ENCODE assay signal across 1 cellular context in the genomic region with DNA sequence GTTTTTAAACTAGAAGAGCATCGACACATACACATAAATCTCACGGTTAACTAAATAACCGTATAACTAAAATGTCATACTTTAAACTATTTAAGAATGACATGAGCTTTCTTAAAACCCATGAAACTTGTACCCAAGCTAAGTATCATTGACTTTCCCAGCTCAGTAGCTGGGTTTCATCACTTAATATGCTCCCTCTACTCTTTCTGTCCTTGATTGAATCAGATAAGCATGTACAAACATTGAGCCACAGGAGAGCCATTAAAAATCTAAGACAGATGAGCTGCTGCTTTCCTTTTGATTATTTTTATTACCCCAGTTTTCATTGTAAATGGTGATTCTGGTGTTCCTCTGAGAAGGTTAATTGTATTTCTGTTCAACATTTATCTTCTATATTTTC.
TF ChIP-seq lines count a peak whose summit lies in the region.

No MANE protein-coding gene starts in this region.

TF ChIP-seq in HEK293, 187 proteins besides CTCF, POLR2A, EP300 and RAD21 (continued from another document and continues in another):
- TF ChIP-seq ZNF658 (tag by site-specific recombination; IDR thresholded peaks at IDR 0.05) (no peak), ZNF626 (tag by site-specific recombination; IDR thresholded peaks at IDR 0.05) (no peak), ZNF600 (tag by site-specific recombination; IDR thresholded peaks at IDR 0.05) (no peak), ZFP41 (tag by site-specific recombination; IDR thresholded peaks at IDR 0.05; ENCODE audit: borderline replicate concordance) (no peak), MYNN (tag by site-specific recombination; IDR thresholded peaks at IDR 0.05; ENCODE audit: borderline replicate concordance) (no peak), ZNF837 (tag by site-specific recombination; IDR thresholded peaks at IDR 0.05) (no peak), ZBTB26 (tag by site-specific recombination; optimal IDR thresholded peaks at IDR 0.05) (no peak), OSR2 (tag by site-specific recombination; IDR thresholded peaks at IDR 0.05) (peak; percentile 99), ZIC2 (tag by site-specific recombination; IDR thresholded peaks at IDR 0.05) (peak; percentile 74), RBAK (tag by site-specific recombination; IDR thresholded peaks at IDR 0.05) (no peak), ZNF426 (tag by site-specific recombination; IDR thresholded peaks at IDR 0.05) (no peak), ZNF623 (tag by site-specific recombination; IDR thresholded peaks at IDR 0.05) (no peak), SCRT1 (tag by site-specific recombination; IDR thresholded peaks at IDR 0.05; ENCODE audit: borderline replicate concordance) (peak; percentile 85; the same call in 1 of the 2 replicates), ZNF692 (tag by site-specific recombination; IDR thresholded peaks at IDR 0.05) (no peak), ZFP3 (tag by site-specific recombination; IDR thresholded peaks at IDR 0.05; ENCODE audit: low read depth) (no peak), ZNF138 (tag by site-specific recombination; IDR thresholded peaks at IDR 0.05; ENCODE audit: borderline replicate concordance) (no peak), ZFHX2 (tag by site-specific recombination; conservative IDR thresholded peaks at IDR 0.05) (no peak), ZNF157 (tag by site-specific recombination; IDR thresholded peaks at IDR 0.05) (no peak), ZNF239 (tag by site-specific recombination; IDR thresholded peaks at IDR 0.05) (no peak), ZNF529 (tag by site-specific recombination; IDR thresholded peaks at IDR 0.05; ENCODE audit: insufficient replicate concordance) (no peak), HOXA7 (CRISPR knock-in tag; IDR thresholded peaks at IDR 0.05; ENCODE audit: borderline replicate concordance) (no peak), ZNF544 (tag by site-specific recombination; IDR thresholded peaks at IDR 0.05) (no peak), ZNF223 (tag by site-specific recombination; IDR thresholded peaks at IDR 0.05) (no peak), ZNF398 (tag by site-specific recombination; IDR thresholded peaks at IDR 0.05) (peak; percentile 19; the same call in 1 of the 2 replicates), ZNF140 (tag by site-specific recombination; IDR thresholded peaks at IDR 0.05) (no peak), ZNF214 (tag by site-specific recombination; IDR thresholded peaks at IDR 0.05; ENCODE audit: borderline replicate concordance) (no peak), ZNF571 (tag by site-specific recombination; IDR thresholded peaks at IDR 0.05) (no peak), EGR2 (tag by site-specific recombination; IDR thresholded peaks at IDR 0.05; ENCODE audit: low read depth) (no peak), ZSCAN23 (tag by site-specific recombination; IDR thresholded peaks at IDR 0.05) (peak; percentile 63), ZNF274 (IDR thresholded peaks at IDR 0.05; ENCODE audit: low read length) (no peak), ZNF274 (tag by site-specific recombination; IDR thresholded peaks at IDR 0.05; ENCODE audit: borderline replicate concordance) (no peak), ZNF792 (tag by site-specific recombination; IDR thresholded peaks at IDR 0.05) (no peak), ZNF148 (tag by site-specific recombination; IDR thresholded peaks at IDR 0.05; ENCODE audit: borderline replicate concordance) (no peak), HOXC10 (CRISPR knock-in tag; IDR thresholded peaks at IDR 0.05) (no peak), GFI1B (tag by site-specific recombination; IDR thresholded peaks at IDR 0.05) (peak; percentile 90), ZNF221 (tag by site-specific recombination; IDR thresholded peaks at IDR 0.05; ENCODE audit: borderline replicate concordance) (peak; percentile 25; the same call in 1 of the 2 replicates), ZNF121 (tag by site-specific recombination; IDR thresholded peaks at IDR 0.05) (0 out of 2 replicates have a peak, but pooled peaks have one; percentile 5), ZBTB48 (tag by site-specific recombination; IDR thresholded peaks at IDR 0.05) (no peak; the same call in 1 of the 2 replicates), ZSCAN30 (tag by site-specific recombination; IDR thresholded peaks at IDR 0.05) (peak; percentile 96), ZNF561 (tag by site-specific recombination; IDR thresholded peaks at IDR 0.05; ENCODE audit: borderline replicate concordance) (peak; percentile 90), ZNF366 (tag by site-specific recombination; conservative IDR thresholded peaks at IDR 0.05) (no peak), YY1 (tag by site-specific recombination; IDR thresholded peaks at IDR 0.05) (no peak), REPIN1 (tag by site-specific recombination; IDR thresholded peaks at IDR 0.05; ENCODE audit: low read depth) (no peak), ZNF660 (tag by site-specific recombination; IDR thresholded peaks at IDR 0.05) (0 out of 2 replicates have a peak, but pooled peaks have one; percentile 11), FEZF1 (tag by site-specific recombination; IDR thresholded peaks at IDR 0.05) (peak; percentile 99), ZNF580 (tag by site-specific recombination; IDR thresholded peaks at IDR 0.05) (peak; percentile 87), ZNF776 (tag by site-specific recombination; IDR thresholded peaks at IDR 0.05; ENCODE audit: borderline replicate concordance) (no peak), ZNF654 (tag by site-specific recombination; IDR thresholded peaks at IDR 0.05; ENCODE audit: low read depth) (no peak), ZNF518A (tag by site-specific recombination; conservative IDR thresholded peaks at IDR 0.05; ENCODE audit: low read depth) (no peak; the same call in 1 of the 2 replicates), ZNF629 (tag by site-specific recombination; IDR thresholded peaks at IDR 0.05) (peak; percentile 84), ZNF24 (tag by site-specific recombination; IDR thresholded peaks at IDR 0.05) (peak; percentile 58; the same call in 1 of the 2 replicates), GLIS2 (tag by site-specific recombination; IDR thresholded peaks at IDR 0.05) (no peak)
- TF ChIP-seq, protein P1, sequence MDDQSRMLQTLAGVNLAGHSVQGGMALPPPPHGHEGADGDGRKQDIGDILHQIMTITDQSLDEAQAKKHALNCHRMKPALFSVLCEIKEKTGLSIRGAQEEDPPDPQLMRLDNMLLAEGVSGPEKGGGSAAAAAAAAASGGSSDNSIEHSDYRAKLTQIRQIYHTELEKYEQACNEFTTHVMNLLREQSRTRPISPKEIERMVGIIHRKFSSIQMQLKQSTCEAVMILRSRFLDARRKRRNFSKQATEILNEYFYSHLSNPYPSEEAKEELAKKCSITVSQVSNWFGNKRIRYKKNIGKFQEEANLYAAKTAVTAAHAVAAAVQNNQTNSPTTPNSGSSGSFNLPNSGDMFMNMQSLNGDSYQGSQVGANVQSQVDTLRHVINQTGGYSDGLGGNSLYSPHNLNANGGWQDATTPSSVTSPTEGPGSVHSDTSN (CRISPR knock-in tag; IDR thresholded peaks at IDR 0.05) = no peak
- TF ChIP-seq, protein P2, sequence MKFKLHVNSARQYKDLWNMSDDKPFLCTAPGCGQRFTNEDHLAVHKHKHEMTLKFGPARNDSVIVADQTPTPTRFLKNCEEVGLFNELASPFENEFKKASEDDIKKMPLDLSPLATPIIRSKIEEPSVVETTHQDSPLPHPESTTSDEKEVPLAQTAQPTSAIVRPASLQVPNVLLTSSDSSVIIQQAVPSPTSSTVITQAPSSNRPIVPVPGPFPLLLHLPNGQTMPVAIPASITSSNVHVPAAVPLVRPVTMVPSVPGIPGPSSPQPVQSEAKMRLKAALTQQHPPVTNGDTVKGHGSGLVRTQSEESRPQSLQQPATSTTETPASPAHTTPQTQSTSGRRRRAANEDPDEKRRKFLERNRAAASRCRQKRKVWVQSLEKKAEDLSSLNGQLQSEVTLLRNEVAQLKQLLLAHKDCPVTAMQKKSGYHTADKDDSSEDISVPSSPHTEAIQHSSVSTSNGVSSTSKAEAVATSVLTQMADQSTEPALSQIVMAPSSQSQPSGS (tag by site-specific recombination; IDR thresholded peaks at IDR 0.05; ENCODE audit: low read depth) = peak; percentile 51
